8 cellular contexts compared by ENCODE assay signal in the genomic region with DNA sequence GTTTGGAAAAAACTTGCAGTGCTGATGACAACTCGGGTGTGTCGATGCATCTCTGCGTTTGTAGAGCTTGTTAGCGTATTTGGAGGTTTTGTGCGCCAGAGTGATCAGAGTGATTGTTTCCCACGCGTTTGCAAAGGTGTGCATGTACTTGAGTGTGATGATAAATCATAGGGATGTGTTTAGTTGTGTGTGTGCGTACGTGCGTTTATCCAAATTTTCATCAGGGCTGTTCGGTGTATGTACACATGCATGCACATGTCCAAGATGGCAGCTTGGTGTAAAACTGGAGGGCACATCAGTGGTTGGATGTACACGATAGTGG. TPM values are rescaled to one million over a fixed set of nuclear protein-coding genes. Genes with fewer than 3 reads are reported as not detected.
A peak's percentile ranks its signal among the peaks of the same experiment; 100 is the strongest.
DNase-seq lines count a peak whose midpoint lies in the region; FAIRE-seq and TF ChIP-seq lines count a peak whose summit lies in the region.

No MANE protein-coding gene starts in this region.

- H3K4me3 ChIP-seq in BE2C (ENCODE audit: low read depth, low read length) = peak overlapping the region; percentile 56
- peak overlapping the region; percentile 34 for H3K4me3 ChIP-seq in NT2/D1 (ENCODE audit: insufficient read length, low read depth)
- peak overlapping the region; percentile 43 to 82 (median 55) for H3K4me3 ChIP-seq in esophagus squamous epithelium
- peak overlapping the region; percentile 76 for H3K4me3 ChIP-seq in osteoblast (ENCODE audit: insufficient read depth, low read length)

- no peaks in the 10 kb centered on the region for H3K36me3 ChIP-seq in BE2C
- H3K36me3 ChIP-seq in NT2/D1 (ENCODE audit: insufficient read depth, insufficient read length, low read length) = no peaks in the 10 kb centered on the region
- no peaks in the 10 kb centered on the region for H3K36me3 ChIP-seq in esophagus squamous epithelium
- no peaks in the 10 kb centered on the region for H3K36me3 ChIP-seq in osteoblast (ENCODE audit: insufficient read depth, low read length)

- H3K4me1 ChIP-seq in BE2C (no peaks in the 10 kb centered on the region), NT2/D1 (ENCODE audit: insufficient read depth, insufficient read length) (peaks cover 6% of the 10 kb centered on the region), esophagus squamous epithelium (peaks cover 5 to 32% (median 28%) of the 10 kb centered on the region in 3 donors), osteoblast (ENCODE audit: insufficient read depth, low read length) (no peaks in the 10 kb centered on the region)

- TF ChIP-seq CTCF in BE2C (IDR thresholded peaks at IDR 0.05; ENCODE audit: low read depth, low read length) = no peak
- TF ChIP-seq CTCF in esophagus squamous epithelium (IDR thresholded peaks at IDR 0.05) = no peak
- TF ChIP-seq CTCF in osteoblast (IDR thresholded peaks at IDR 0.05; ENCODE audit: extremely low read depth, low read depth, low read length) = no peak

- H4K20me1 ChIP-seq in osteoblast (ENCODE audit: insufficient read depth, low read length) = no peaks in the 10 kb centered on the region

- 32 to 34% methylated on average over 8 to 12 of the region's 12 CpGs for WGBS in esophagus squamous epithelium, 2 donors

- DNase-seq in BE2C (no peak), NT2/D1 (ENCODE audit: low read depth, low spot score) (no peak), esophagus squamous epithelium (lab: John Stamatoyannopoulos, UW) (no peak), osteoblast (ENCODE audit: insufficient read length, low spot score, missing footprints) (no peak), RCC 7860 (ENCODE audit: low spot score) (no peak), NCI-H187 treated with DMSO at 0.1 percent for 48 hours (lab: John Stamatoyannopoulos, UW) (no peak), NCI-H1092 treated with DMSO at 0.1 percent for 48 hours (lab: John Stamatoyannopoulos, UW) (no peak), middle frontal gyrus (ENCODE audit: extremely low spot score, low spot score) (no peak)

- H2AFZ ChIP-seq in osteoblast (ENCODE audit: low read length) = peak overlapping the region; percentile 82

- FAIRE-seq in RCC 7860 (lab: Jason Lieb, UNC) = no peak

- no peak overlapping the region for H3K9ac ChIP-seq in NT2/D1 (ENCODE audit: insufficient read length, low read depth)

- H3K9me3 ChIP-seq in BE2C (no peaks in the 10 kb centered on the region), NT2/D1 (ENCODE audit: insufficient read depth, low read length) (no peaks in the 10 kb centered on the region), esophagus squamous epithelium (no peaks in the 10 kb centered on the region), osteoblast (ENCODE audit: low read depth, low read length) (no peaks in the 10 kb centered on the region)

- intact Hi-C loops in esophagus squamous epithelium (cut with DNase I) = no loop called here

- H3K4me2 ChIP-seq in osteoblast (ENCODE audit: insufficient read depth, low read length) = peak overlapping the region; percentile 90

- H3K27ac ChIP-seq in esophagus squamous epithelium = peak overlapping the region in 3 of 4 donors; percentile 70 to 75 (median 71)
- no peak overlapping the region for H3K27ac ChIP-seq in osteoblast (ENCODE audit: low read depth, low read length)

- no peaks in the 10 kb centered on the region for H3K79me2 ChIP-seq in osteoblast (ENCODE audit: insufficient read depth, low read length)

- H3K27me3 ChIP-seq in BE2C (peaks cover 7% of the 10 kb centered on the region; the same call in 1 of the 2 replicates), NT2/D1 (ENCODE audit: insufficient read depth, insufficient read length) (peaks cover 35% of the 10 kb centered on the region), esophagus squamous epithelium (peaks cover 0 to 7% (median 0%) of the 10 kb centered on the region in 4 donors), osteoblast (ENCODE audit: insufficient read depth, low read length) (peaks cover 8% of the 10 kb centered on the region)

- TF ChIP-seq POLR2A in esophagus squamous epithelium (IDR thresholded peaks at IDR 0.05) = no peak

RNA-seq across cellular contexts. Expression of a gene that starts 0.2 kb away (rescaled TPM):
- polyA plus RNA-seq in BE2C (2012; ENCODE audit: insufficient read depth, insufficient read length, low read depth) = 0.36 TPM
- total RNA-seq in esophagus squamous epithelium = under 1 TPM; 0.23 to 0.95 (median 0.62) TPM
- total RNA-seq in osteoblast = under 0.01 TPM in 1 of 2 replicates, not detected in the other

RNA-seq across cellular contexts. Expression of a gene that starts 29.2 kb away (rescaled TPM):
- 4.0 TPM for polyA plus RNA-seq in BE2C (2012; ENCODE audit: insufficient read depth, insufficient read length, low read depth)
- total RNA-seq in esophagus squamous epithelium = 1 to 10 TPM in 3 of 4 donors, under 1 TPM in 1; 0.87 to 3.2 (median 1.8) TPM
- total RNA-seq in osteoblast = 3.6 and 5.6 TPM in 2 replicates

RNA-seq across cellular contexts. Expression of a gene that starts 48.2 kb away (rescaled TPM):
- 40.0 TPM for polyA plus RNA-seq in BE2C (2012; ENCODE audit: insufficient read depth, insufficient read length, low read depth)
- 10 to 100 TPM; 31.9 to 70.2 (median 45.1) TPM for total RNA-seq in esophagus squamous epithelium
- total RNA-seq in osteoblast = 54.5 and 75.6 TPM in 2 replicates

RNA-seq across cellular contexts. Expression of a gene that starts 51.0 kb away (rescaled TPM):
- 20.5 TPM for polyA plus RNA-seq in BE2C (2012; ENCODE audit: insufficient read depth, insufficient read length, low read depth)
- total RNA-seq in esophagus squamous epithelium (100 to 1,000 TPM in 1 of 4 donors, 10 to 100 TPM in 3; 89.6 to 134 (median 90.1) TPM), osteoblast (29.8 and 41.3 TPM in 2 replicates)

RNA-seq across cellular contexts. Expression of a gene that starts 58.3 kb away (rescaled TPM):
- polyA plus RNA-seq in BE2C (2012; ENCODE audit: insufficient read depth, insufficient read length, low read depth) = 25.6 TPM
- 1 to 10 TPM in 2 of 4 donors, under 1 TPM in 2; 0.04 to 3.0 (median 0.74) TPM for total RNA-seq in esophagus squamous epithelium
- total RNA-seq in osteoblast = 0.88 and 1.1 TPM in 2 replicates
